2 cellular contexts compared by ENCODE assay signal in genomic region chr10:32941357-32941756, GRCh38.
TF ChIP-seq lines count a peak whose summit lies in the region.

No MANE protein-coding gene starts in this region.

TF ChIP-seq in SK-N-SH, 30 proteins besides CTCF, POLR2A, EP300 and RAD21 (continued from another document):
- no peak for TF ChIP-seq USF1 (IDR thresholded peaks at IDR 0.05; ENCODE audit: borderline replicate concordance, low read depth)
- no peak for TF ChIP-seq PBX3 (IDR thresholded peaks at IDR 0.05)
- TF ChIP-seq USF2 (IDR thresholded peaks at IDR 0.05; ENCODE audit: borderline replicate concordance, low read depth, low read length) = no peak
- no peak for TF ChIP-seq NRF1 (IDR thresholded peaks at IDR 0.05; ENCODE audit: low read depth, low read length)
- TF ChIP-seq MXI1 (IDR thresholded peaks at IDR 0.05; ENCODE audit: low read depth, low read length) = no peak
- no peak for TF ChIP-seq SIN3A (IDR thresholded peaks at IDR 0.05; ENCODE audit: borderline replicate concordance, low read depth, low read length)
- no peak for TF ChIP-seq EZH2phosphoT487 (IDR thresholded peaks at IDR 0.05; ENCODE audit: borderline replicate concordance, low read depth)
- no peak for TF ChIP-seq CHD2 (IDR thresholded peaks at IDR 0.05; ENCODE audit: low read length, partially characterized antibody)

TF ChIP-seq in SK-N-SH treated with all-trans-retinoic acid at 6 μM for 48 hours, 23 proteins besides CTCF, POLR2A, EP300 and RAD21 (continued from another document):
- no peak for TF ChIP-seq GLIS3 (CRISPR knock-in tag; IDR thresholded peaks at IDR 0.05)
- no peak for TF ChIP-seq OSR1 (CRISPR knock-in tag; IDR thresholded peaks at IDR 0.05)
- no peak for TF ChIP-seq SNAI2 (CRISPR knock-in tag; IDR thresholded peaks at IDR 0.05)
- TF ChIP-seq PPARA (CRISPR knock-in tag; IDR thresholded peaks at IDR 0.05; ENCODE audit: borderline replicate concordance) = no peak
- no peak for TF ChIP-seq TSHZ2 (CRISPR knock-in tag; IDR thresholded peaks at IDR 0.05)
